In the genomic region with DNA sequence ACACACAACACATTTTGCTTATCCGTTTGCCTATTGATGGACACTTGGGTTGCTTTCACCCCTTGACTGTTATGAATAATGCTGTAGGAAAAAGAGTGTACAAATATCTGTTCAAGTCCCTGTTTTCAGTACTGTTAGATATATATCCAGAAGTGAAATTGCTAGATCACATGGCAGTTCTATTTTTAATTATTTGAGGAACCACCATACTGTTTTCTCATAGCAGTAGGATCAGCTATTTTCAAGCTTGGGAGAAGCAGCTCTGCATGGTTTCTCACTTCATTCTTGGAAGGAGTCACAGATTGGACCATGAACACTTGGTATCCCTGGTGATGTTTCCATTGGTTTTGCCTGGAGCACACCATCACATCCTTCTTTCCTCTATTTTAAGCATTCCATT, we compare ENCODE assay signal across 18 cellular contexts.
"Had no signal": no experiment of that assay in that cellular context is flagged by ENCODE, and none has a peak within 500 bp of the region (broad histone marks: within the 10 kb centered on the region; RNA-seq: fewer than 3 reads in every experiment).

No MANE protein-coding gene starts in this region.

- H3K9me3 ChIP-seq: colonic mucosa, right atrium auricular region, suprapubic skin, thyroid gland had no signal

- H3K4me1 Mint-ChIP-seq: immature natural killer cell; naive thymus-derived CD4-positive, alpha-beta T cell; nephron progenitor cell had no signal

- H3K36me3 Mint-ChIP-seq: immature natural killer cell; naive thymus-derived CD4-positive, alpha-beta T cell; type B pancreatic cell had no signal

- H3K27me3 ChIP-seq: colonic mucosa, foreskin keratinocyte, left lung, right atrium auricular region, suprapubic skin, thyroid gland had no signal

- H3K4me1 ChIP-seq: colonic mucosa, foreskin keratinocyte, left lung, right atrium auricular region, suprapubic skin, thyroid gland had no signal

- H3K27ac ChIP-seq: colonic mucosa, foreskin keratinocyte, left lung, right atrium auricular region, suprapubic skin, thyroid gland had no signal

- ATAC-seq: foreskin keratinocyte; left lung; naive thymus-derived CD4-positive, alpha-beta T cell; stimulated activated naive CD8-positive, alpha-beta T cell treated with anti-CD3 and anti-CD28 coated beads, Interleukin-15, Interleukin-2, amounts not matched to agents 100 U/mL and 50 U/mL, for 24 hours had no signal

- H3K27me3 Mint-ChIP-seq: naive thymus-derived CD4-positive, alpha-beta T cell; type B pancreatic cell had no signal

- H3K4me3 Mint-ChIP-seq: endodermal cell; immature natural killer cell; naive thymus-derived CD4-positive, alpha-beta T cell; nephron progenitor cell; type B pancreatic cell had no signal

- H3K4me3 ChIP-seq: colonic mucosa, left lung, lung, right atrium auricular region, smooth muscle cell, suprapubic skin, thyroid gland had no signal

- DNase-seq: colonic mucosa; effector CD4-positive, alpha-beta T cell; endodermal cell; erythroblast; foreskin keratinocyte; immature natural killer cell; left lung; naive thymus-derived CD4-positive, alpha-beta T cell; nephron progenitor cell; posterior cingulate gyrus; stimulated activated CD4-positive, alpha-beta T cell treated with anti-CD3 and anti-CD28 coated beads, Interleukin-2, amount 100 ng/mL, for 48 hours; stimulated activated naive CD8-positive, alpha-beta T cell treated with anti-CD3 and anti-CD28 coated beads, Interleukin-15, Interleukin-2, amounts not matched to agents 100 U/mL and 50 U/mL, for 24 hours; thyroid gland had no signal

- H3K36me3 ChIP-seq: colonic mucosa, left lung, right atrium auricular region, suprapubic skin, thyroid gland had no signal

- H3K9me3 Mint-ChIP-seq: nephron progenitor cell, type B pancreatic cell had no signal

- H3K27ac Mint-ChIP-seq: endodermal cell; immature natural killer cell; naive thymus-derived CD4-positive, alpha-beta T cell; nephron progenitor cell; type B pancreatic cell had no signal

- H3K4me2 ChIP-seq: smooth muscle cell had no signal
